8 cellular contexts compared by ENCODE assay signal in genomic region chr1:12229386-12229834, GRCh38. TPM values are rescaled to one million over a fixed set of nuclear protein-coding genes. Genes with fewer than 3 reads are reported as not detected.
DNase-seq lines count a peak whose midpoint lies in the region; ATAC-seq and TF ChIP-seq lines count a peak whose summit lies in the region.

No MANE protein-coding gene starts in this region.

- CTCF ChIA-PET in WTC11 (lab: Charles Lee): interaction anchor here (0.6 to 2.5 kb wide), 10 partner anchors 11 to 387 kb away, joined by 3 to 10 read pairs (median 3); no protein-coding TSS in a partner anchor

- intact Hi-C loops in testis (cut with DNase I; ENCODE audit: low total_unique reads): no loop called here

- peak; percentile 19 for ATAC-seq in WTC11

- H3K36me3 ChIP-seq in testis (ENCODE audit: low read depth, missing control alignments): no peaks in the 10 kb centered on the region

- H3K27me3 ChIP-seq in testis: no peaks in the 10 kb centered on the region

- TF ChIP-seq POLR2A in testis (IDR thresholded peaks at IDR 0.05): no peak

- no peaks in the 10 kb centered on the region for H3K9me3 ChIP-seq in testis

- peaks cover 26% of the 10 kb centered on the region for H3K4me1 Mint-ChIP-seq in activated T-cell treated with anti-CD3 and anti-CD28 coated beads, Interleukin-2, amount 50 U/mL, for 24 hours (ENCODE audit: low read depth)
- H3K4me1 Mint-ChIP-seq in WTC11 (peaks cover 17% of the 10 kb centered on the region), immature natural killer cell (peaks cover 16 to 24% of the 10 kb centered on the region in 2 donors)

- peaks cover 12% of the 10 kb centered on the region for H3K36me3 Mint-ChIP-seq in activated T-cell treated with anti-CD3 and anti-CD28 coated beads, Interleukin-2, amount 50 U/mL, for 24 hours (ENCODE audit: low read depth)
- H3K36me3 Mint-ChIP-seq in WTC11 (0 out of 2 replicates have a peak, but pooled peaks cover 2% of the 10 kb centered on the region), immature natural killer cell (peaks cover 0 to 3% (median 3%) of the 10 kb centered on the region in 3 donors)

- POLR2A ChIA-PET in WTC11 (lab: Charles Lee): no interaction called here

- H3K9me3 Mint-ChIP-seq in activated T-cell treated with anti-CD3 and anti-CD28 coated beads, Interleukin-2, amount 50 U/mL, for 24 hours: no peaks in the 10 kb centered on the region
- H3K9me3 Mint-ChIP-seq in WTC11 (peaks cover 3% of the 10 kb centered on the region), immature natural killer cell (no peaks in the 10 kb centered on the region)

- H3K4me3 Mint-ChIP-seq in activated T-cell treated with anti-CD3 and anti-CD28 coated beads, Interleukin-2, amount 50 U/mL, for 24 hours: peak overlapping the region; percentile 62
- H3K4me3 Mint-ChIP-seq in WTC11 (peak overlapping the region; percentile 61), immature natural killer cell (peak overlapping the region; percentile 75 to 81 (median 76))

- peaks cover 15% of the 10 kb centered on the region for H3K4me1 ChIP-seq in testis

- peak overlapping the region in 1 of 2 donors; percentile 85 for H3K27ac ChIP-seq in testis

- no peak for DNase-seq in activated T-cell treated with anti-CD3 and anti-CD28 coated beads, Interleukin-2, amount 50 U/mL, for 24 hours
- no peak for DNase-seq in activated T-cell treated with anti-CD3 and anti-CD28 coated beads, Interleukin-2, amount 50 U/mL, for 1 hour
- no peak for DNase-seq in WTC11 (ENCODE audit: low spot score)
- no peak for DNase-seq in immature natural killer cell
- no peak for DNase-seq in testis
- no peak for DNase-seq in A172 (ENCODE audit: low spot score)
- DNase-seq in islet precursor cell: no peak
- no peak for DNase-seq in NCI-H1694 (lab: John Stamatoyannopoulos, UW)

- WGBS in testis, 2 donors: 28 to 47% methylated on average over 13 of the region's 13 CpGs

- peak overlapping the region; percentile 98 to 99 for H3K4me3 ChIP-seq in testis

- TF ChIP-seq CTCF in WTC11 (IDR thresholded peaks at IDR 0.05): no peak
- TF ChIP-seq CTCF in testis (IDR thresholded peaks at IDR 0.05): no peak

- no peak overlapping the region for H3K27ac Mint-ChIP-seq in activated T-cell treated with anti-CD3 and anti-CD28 coated beads, Interleukin-2, amount 50 U/mL, for 24 hours
- no peak overlapping the region for H3K27ac Mint-ChIP-seq in WTC11
- peak overlapping the region in 4 of 6 donors; percentile 39 to 71 (median 59) for H3K27ac Mint-ChIP-seq in immature natural killer cell

- no peaks in the 10 kb centered on the region for H3K27me3 Mint-ChIP-seq in activated T-cell treated with anti-CD3 and anti-CD28 coated beads, Interleukin-2, amount 50 U/mL, for 24 hours
- no peaks in the 10 kb centered on the region for H3K27me3 Mint-ChIP-seq in WTC11 (ENCODE audit: low read depth)
- no peaks in the 10 kb centered on the region for H3K27me3 Mint-ChIP-seq in immature natural killer cell (ENCODE audit: low read depth in 3 of 3)

TF ChIP-seq in WTC11, 78 proteins besides CTCF, POLR2A, EP300 and RAD21:
- no peak for TF ChIP-seq PRDM15 (CRISPR knock-in tag; IDR thresholded peaks at IDR 0.05)
- TF ChIP-seq ZNF416 (CRISPR knock-in tag; IDR thresholded peaks at IDR 0.05): no peak
- TF ChIP-seq MAX (CRISPR knock-in tag; IDR thresholded peaks at IDR 0.05): no peak
- TF ChIP-seq ATF1 (CRISPR knock-in tag; IDR thresholded peaks at IDR 0.05): no peak
- TF ChIP-seq ZBTB43 (CRISPR knock-in tag; IDR thresholded peaks at IDR 0.05): no peak
- TF ChIP-seq ELF4 (CRISPR knock-in tag; IDR thresholded peaks at IDR 0.05; ENCODE audit: low read depth): no peak
- TF ChIP-seq ZNF121 (CRISPR knock-in tag; IDR thresholded peaks at IDR 0.05): no peak
- no peak for TF ChIP-seq TEAD4 (CRISPR knock-in tag; IDR thresholded peaks at IDR 0.05)
- TF ChIP-seq NR1H2 (CRISPR knock-in tag; IDR thresholded peaks at IDR 0.05): no peak
- TF ChIP-seq GTF2I (CRISPR knock-in tag; conservative IDR thresholded peaks at IDR 0.05): no peak
- no peak for TF ChIP-seq ATF6 (CRISPR knock-in tag; IDR thresholded peaks at IDR 0.05)

RNA-seq across cellular contexts. Expression of gene VPS13D, which starts 0.4 kb away (rescaled TPM):
- total RNA-seq in WTC11 (2021) (22.1 to 29.0 TPM (median 27.5 TPM) in 3 replicates), testis (100 to 1,000 TPM in 1 of 2 donors, 10 to 100 TPM in 1; 86.8 to 125 TPM)
- polyA plus RNA-seq in immature natural killer cell (1 to 10 TPM; 4.2 to 9.9 (median 6.6) TPM), testis (ENCODE audit: insufficient read depth, low read depth, low replicate concordance) (51.9 TPM)
- 5.8 and 6.8 TPM in 2 replicates for total RNA-seq in A172 (2014; rRNA removed; shearing (Covaris generic))

Comparison
In these comparisons a context has a peak if more than half of its experiments do, and no peak if none do; other contexts are left out.
1. H3K27ac Mint-ChIP-seq: peak in immature natural killer cell (4 of 6); none in activated T-cell treated with anti-CD3 and anti-CD28 coated beads, Interleukin-2, amount 50 U/mL, for 24 hours (single experiment) and WTC11 (single experiment).
2. Peak in every context shown above with its lines, with median percentiles within 50 percentile points of each other: H3K4me3 Mint-ChIP-seq.